ENCODE assay signal across 7 cellular contexts in genomic region chr10:7881119-7881518, GRCh38.
"Had no signal": no experiment of that assay in that cellular context is flagged by ENCODE, and none has a peak within 500 bp of the region (broad histone marks: within the 10 kb centered on the region; RNA-seq: fewer than 3 reads in every experiment).

No MANE protein-coding gene starts in this region.

- H3K9ac ChIP-seq: KMS-11 had no signal

- H3K27me3 Mint-ChIP-seq: IgD-negative memory B cell had no signal

- H3K27ac Mint-ChIP-seq: IgD-negative memory B cell had no signal

- FAIRE-seq: HTR-8/SVneo had no signal

- H3K9me3 Mint-ChIP-seq: IgD-negative memory B cell had no signal

- H3K27ac ChIP-seq: HL-60, KMS-11 had no signal

- DNase-seq: Karpas-422, KBM-7, KG1 had no signal

- H3K4me3 Mint-ChIP-seq: IgD-negative memory B cell had no signal

- H3K4me2 ChIP-seq: KMS-11 had no signal
